Comparison of ENCODE assay signal across 14 cellular contexts in the genomic region with DNA sequence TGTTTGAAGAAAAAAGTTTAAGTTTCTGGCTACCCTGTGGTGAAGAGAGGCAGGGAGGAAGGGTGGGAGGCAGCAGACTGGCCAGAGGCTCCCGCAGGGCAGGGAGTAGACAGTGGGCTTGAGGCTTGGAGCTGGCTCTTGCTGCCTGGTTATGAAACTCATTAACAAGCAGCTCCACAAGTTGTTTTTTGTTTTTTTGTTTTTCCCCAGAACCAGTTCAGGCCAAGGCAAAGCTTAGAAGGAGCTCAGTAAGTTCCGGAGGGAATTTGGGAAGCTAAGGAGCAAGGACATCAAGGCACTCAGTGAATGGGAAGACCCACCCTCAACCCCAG. TPM values are rescaled to one million over a fixed set of nuclear protein-coding genes. Genes with fewer than 3 reads are reported as not detected.
A peak's percentile ranks its signal among the peaks of the same experiment; 100 is the strongest.
DNase-seq lines count a peak whose midpoint lies in the region; ATAC-seq and TF ChIP-seq lines count a peak whose summit lies in the region.
"Had no signal": no experiment of that assay in that cellular context is flagged by ENCODE, and none has a peak within 500 bp of the region (broad histone marks: within the 10 kb centered on the region; RNA-seq: fewer than 3 reads in every experiment).

No MANE protein-coding gene starts in this region.

- H4K8ac ChIP-seq in neuronal stem cell (ENCODE audit: low read depth, low read length) = no peak overlapping the region

- no peak overlapping the region for H3K23ac ChIP-seq in neuronal stem cell (ENCODE audit: low read depth, low read length, poor library complexity)

- no peak overlapping the region for H2AK5ac ChIP-seq in neuronal stem cell (ENCODE audit: low read depth, low read length)

- no peak overlapping the region for H2BK5ac ChIP-seq in neuronal stem cell (ENCODE audit: low read length)

- no peak overlapping the region for H2BK12ac ChIP-seq in neuronal stem cell (ENCODE audit: low read length)

- peak overlapping the region; percentile 58 for H3K4me2 ChIP-seq in neuronal stem cell (ENCODE audit: insufficient read depth, low read length, poor library complexity, severe bottlenecking)
- H3K4me2 ChIP-seq: KMS-11 had no signal

- H4K91ac ChIP-seq in neuronal stem cell (ENCODE audit: low read depth, low read length, poor library complexity) = no peak overlapping the region

- DNase-seq in body of pancreas (no peak), left ventricle myocardium inferior (no peak), neuronal stem cell (ENCODE audit: low spot score) (peak; percentile 46), uterus (no peak), hepatic stellate cell (ENCODE audit: low spot score) (no peak), RPMI8226 (no peak)
- DNase-seq: activated naive CD4-positive, alpha-beta T cell; DMS79; GOT3; NCI-H446 treated with DMSO at 0.1 percent for 48 hours had no signal

- TF ChIP-seq POLR2A in body of pancreas (IDR thresholded peaks at IDR 0.05) (no peak), uterus (IDR thresholded peaks at IDR 0.05) (no peak)

- H3K36me3 ChIP-seq in body of pancreas (replicated peaks in 1 of 2; ENCODE audit: insufficient read depth in 1 of 2, low read depth in 2 of 2) (peaks cover 0 to 9% of the 10 kb centered on the region in 2 donors), left ventricle myocardium inferior (peaks cover 36% of the 10 kb centered on the region), neuronal stem cell (replicated peaks in 1 of 2; ENCODE audit: control insufficient read depth in 2 of 2, insufficient read depth in 2 of 2, low read length in 2 of 2) (peaks cover 50 to 59% of the 10 kb centered on the region in 2 donors), uterus (no peaks in the 10 kb centered on the region)

- TF ChIP-seq CTCF in body of pancreas (IDR thresholded peaks at IDR 0.05) = no peak
- TF ChIP-seq CTCF in left ventricle myocardium inferior (IDR thresholded peaks at IDR 0.05; ENCODE audit: borderline replicate concordance) = no peak
- TF ChIP-seq CTCF in uterus (IDR thresholded peaks at IDR 0.05) = no peak

- ATAC-seq in body of pancreas (no peak), GM21526 (IDR thresholded peaks at IDR 0.05; ENCODE audit: low FRiP score, unreplicated experiment) (no peak)

- H3K27ac ChIP-seq in body of pancreas = peak overlapping the region in 3 of 4 donors; percentile 6 to 25 (median 18)
- peak overlapping the region; percentile 84 for H3K27ac ChIP-seq in left ventricle myocardium inferior (replicated peaks)
- no peak overlapping the region for H3K27ac ChIP-seq in neuronal stem cell (replicated peaks; ENCODE audit: low read length)
- H3K27ac ChIP-seq in uterus = peak overlapping the region; percentile 39 to 50
- H3K27ac ChIP-seq: epithelial cell of prostate, KMS-11 had no signal

- H3K9ac ChIP-seq in neuronal stem cell (ENCODE audit: low read depth, low read length, poor library complexity) = no peak overlapping the region
- H3K9ac ChIP-seq: KMS-11 had no signal

- no peak overlapping the region for H3K14ac ChIP-seq in neuronal stem cell (ENCODE audit: low read length)

- peaks cover 54% of the 10 kb centered on the region for H3K4me1 ChIP-seq in body of pancreas
- peaks cover 67% of the 10 kb centered on the region for H3K4me1 ChIP-seq in left ventricle myocardium inferior
- H3K4me1 ChIP-seq in neuronal stem cell (ENCODE audit: control insufficient read depth in 2 of 2, insufficient read depth in 1 of 2, low read depth in 1 of 2, low read length in 2 of 2) = peaks cover 25 to 41% of the 10 kb centered on the region in 2 donors
- peaks cover 0 to 20% of the 10 kb centered on the region in 2 donors for H3K4me1 ChIP-seq in uterus

- 43 to 46% methylated on average over 2 of the region's 2 CpGs for WGBS in body of pancreas, 2 donors
- no CpG with 5 or more reads among the region's 2 CpGs for WGBS in neuronal stem cell (ENCODE audit: extremely low coverage in 2 of 2, insufficient read length in 2 of 2, insufficient replicate concordance in 1 of 2), 2 donors

- H2BK120ac ChIP-seq in neuronal stem cell (ENCODE audit: low read depth, low read length) = no peak overlapping the region

- H3K79me1 ChIP-seq in neuronal stem cell (ENCODE audit: low read depth, low read length) = peaks cover 18% of the 10 kb centered on the region

- H3K4me3 ChIP-seq in body of pancreas (no peak overlapping the region), left ventricle myocardium inferior (peak overlapping the region; percentile 90), neuronal stem cell (ENCODE audit: low read length in 2 of 2) (peak overlapping the region in 1 of 2 donors; percentile 98), uterus (no peak overlapping the region)

- peak overlapping the region; percentile 26 for H2AFZ ChIP-seq in neuronal stem cell (ENCODE audit: low read length)

- intact Hi-C loops in body of pancreas (cut with DNase I) = no loop called here
- intact Hi-C loops in left ventricle myocardium inferior (cut with micrococcal nuclease) = no loop called here
- intact Hi-C loops in uterus (cut with DNase I; ENCODE audit: low total_unique reads) = no loop called here

- H3K4ac ChIP-seq in neuronal stem cell (ENCODE audit: low read length) = no peak overlapping the region

- H3K9me3 ChIP-seq in body of pancreas (no peaks in the 10 kb centered on the region), left ventricle myocardium inferior (replicated peaks) (no peaks in the 10 kb centered on the region), neuronal stem cell (replicated peaks in 1 of 2; ENCODE audit: control insufficient read depth in 2 of 2, insufficient read depth in 1 of 2, low read depth in 1 of 2, low read length in 2 of 2) (peaks cover 0 to 2% of the 10 kb centered on the region in 2 donors), uterus (no peaks in the 10 kb centered on the region)

- H3K18ac ChIP-seq in neuronal stem cell (ENCODE audit: low read length) = no peak overlapping the region

- H3K27me3 ChIP-seq in body of pancreas (no peaks in the 10 kb centered on the region), left ventricle myocardium inferior (ENCODE audit: low read depth) (peaks cover 26% of the 10 kb centered on the region), neuronal stem cell (ENCODE audit: control insufficient read depth in 3 of 3, insufficient read depth in 3 of 3, low read depth in 1 of 3, low read length in 3 of 3) (peaks cover 0 to 14% (median 0%) of the 10 kb centered on the region in 3 experiments), uterus (peaks cover 0 to 8% of the 10 kb centered on the region in 2 donors)

- no peak overlapping the region for H2BK15ac ChIP-seq in neuronal stem cell (ENCODE audit: low read length)

RNA-seq across cellular contexts. Expression of gene DLL1, which starts 4.0 kb away (rescaled TPM):
- 10 to 100 TPM in 1 of 2 donors, 1 to 10 TPM in 1; 6.0 to 13.2 TPM for total RNA-seq in body of pancreas
- 11.7 TPM for total RNA-seq in left ventricle myocardium inferior
- polyA plus RNA-seq in neuronal stem cell (2013, experiment 1 of 2) = 66.9 TPM
- 67.5 TPM for polyA plus RNA-seq in neuronal stem cell (2013, experiment 2 of 2)
- total RNA-seq in uterus = 10 to 100 TPM in 3 of 4 donors, 1 to 10 TPM in 1; 8.7 to 24.3 (median 19.2) TPM
- polyA plus RNA-seq: CD14-positive monocyte had no signal

RNA-seq across cellular contexts. Expression of gene FAM120B, which starts 19.7 kb away (rescaled TPM):
- total RNA-seq in body of pancreas (10 to 100 TPM; 15.6 to 29.0 TPM), left ventricle myocardium inferior (20.1 TPM), uterus (10 to 100 TPM; 12.1 to 50.9 (median 35.2) TPM)
- 18.0 TPM for polyA plus RNA-seq in neuronal stem cell (2013, experiment 1 of 2)
- 17.8 TPM for polyA plus RNA-seq in neuronal stem cell (2013, experiment 2 of 2)
